1 cellular context compared by ENCODE assay signal in the genomic region with DNA sequence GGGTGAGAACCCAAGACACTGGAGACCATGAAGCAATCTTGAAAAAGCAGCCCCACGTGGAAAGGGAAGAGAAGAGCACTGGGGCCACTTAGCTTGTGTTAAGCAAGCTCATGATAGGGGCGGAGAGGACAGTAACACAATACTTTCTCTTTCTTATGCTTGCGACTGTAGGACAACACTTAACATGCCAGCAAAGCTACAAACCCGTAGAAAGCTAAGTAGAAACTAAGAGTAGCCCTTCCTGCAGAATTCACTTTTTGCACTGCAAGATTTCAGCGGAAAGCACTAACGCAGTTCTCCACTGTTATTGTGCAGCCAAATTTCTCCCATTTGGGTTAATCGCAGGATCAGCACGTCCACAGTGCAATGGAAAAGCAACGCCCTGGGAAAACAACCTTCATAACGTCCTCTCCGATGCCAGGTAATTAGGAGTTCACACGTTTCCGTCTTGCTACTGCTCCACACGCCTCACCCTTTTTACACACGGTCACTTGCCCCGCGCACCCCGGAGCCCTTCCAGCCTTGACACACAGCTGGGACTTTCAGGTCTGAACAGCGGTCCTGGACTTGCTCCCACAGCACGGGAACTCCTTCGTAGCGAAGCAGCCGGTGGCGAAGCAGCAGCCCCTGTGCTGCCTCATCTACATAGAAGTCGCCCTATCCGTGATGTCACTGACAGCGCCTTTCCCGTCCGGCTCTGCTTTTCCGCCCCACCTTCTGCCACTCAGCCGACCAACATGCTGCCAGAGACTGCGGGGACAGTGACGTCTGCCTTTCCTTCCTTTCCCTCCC.
TF ChIP-seq lines count a peak whose summit lies in the region.

No MANE protein-coding gene starts in this region.

TF ChIP-seq in HEK293, 187 proteins besides CTCF, POLR2A, EP300 and RAD21 (continued from another document):
- TF ChIP-seq, protein P1, sequence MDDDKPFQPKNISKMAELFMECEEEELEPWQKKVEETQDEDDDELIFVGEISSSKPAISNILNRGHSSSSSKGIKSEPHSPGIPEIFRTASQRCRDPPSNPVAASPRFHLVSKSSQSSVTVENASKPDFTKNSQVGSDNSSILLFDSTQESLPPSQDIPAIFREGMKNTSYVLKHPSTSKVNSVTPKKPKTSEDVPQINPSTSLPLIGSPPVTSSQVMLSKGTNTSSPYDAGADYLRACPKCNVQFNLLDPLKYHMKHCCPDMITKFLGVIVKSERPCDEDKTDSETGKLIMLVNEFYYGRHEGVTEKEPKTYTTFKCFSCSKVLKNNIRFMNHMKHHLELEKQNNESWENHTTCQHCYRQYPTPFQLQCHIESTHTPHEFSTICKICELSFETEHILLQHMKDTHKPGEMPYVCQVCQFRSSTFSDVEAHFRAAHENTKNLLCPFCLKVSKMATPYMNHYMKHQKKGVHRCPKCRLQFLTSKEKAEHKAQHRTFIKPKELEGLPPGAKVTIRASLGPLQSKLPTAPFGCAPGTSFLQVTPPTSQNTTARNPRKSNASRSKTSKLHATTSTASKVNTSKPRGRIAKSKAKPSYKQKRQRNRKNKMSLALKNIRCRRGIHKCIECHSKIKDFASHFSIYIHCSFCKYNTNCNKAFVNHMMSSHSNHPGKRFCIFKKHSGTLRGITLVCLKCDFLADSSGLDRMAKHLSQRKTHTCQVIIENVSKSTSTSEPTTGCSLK (tag by site-specific recombination; IDR thresholded peaks at IDR 0.05) = no peak
- TF ChIP-seq ZNF169 (tag by site-specific recombination; IDR thresholded peaks at IDR 0.05) = no peak
- TF ChIP-seq ZNF560 (tag by site-specific recombination; IDR thresholded peaks at IDR 0.05; ENCODE audit: borderline replicate concordance) = no peak
- no peak for TF ChIP-seq ZNF791 (tag by site-specific recombination; IDR thresholded peaks at IDR 0.05)
- peak; percentile 83 for TF ChIP-seq ZNF558 (tag by site-specific recombination; IDR thresholded peaks at IDR 0.05)
- TF ChIP-seq ZNF23 (tag by site-specific recombination; IDR thresholded peaks at IDR 0.05; ENCODE audit: borderline replicate concordance) = no peak
- TF ChIP-seq, protein P2, sequence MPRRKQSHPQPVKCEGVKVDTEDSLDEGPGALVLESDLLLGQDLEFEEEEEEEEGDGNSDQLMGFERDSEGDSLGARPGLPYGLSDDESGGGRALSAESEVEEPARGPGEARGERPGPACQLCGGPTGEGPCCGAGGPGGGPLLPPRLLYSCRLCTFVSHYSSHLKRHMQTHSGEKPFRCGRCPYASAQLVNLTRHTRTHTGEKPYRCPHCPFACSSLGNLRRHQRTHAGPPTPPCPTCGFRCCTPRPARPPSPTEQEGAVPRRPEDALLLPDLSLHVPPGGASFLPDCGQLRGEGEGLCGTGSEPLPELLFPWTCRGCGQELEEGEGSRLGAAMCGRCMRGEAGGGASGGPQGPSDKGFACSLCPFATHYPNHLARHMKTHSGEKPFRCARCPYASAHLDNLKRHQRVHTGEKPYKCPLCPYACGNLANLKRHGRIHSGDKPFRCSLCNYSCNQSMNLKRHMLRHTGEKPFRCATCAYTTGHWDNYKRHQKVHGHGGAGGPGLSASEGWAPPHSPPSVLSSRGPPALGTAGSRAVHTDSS (tag by site-specific recombination; IDR thresholded peaks at IDR 0.05) = peak; percentile 55; the same call in 1 of the 2 replicates
- TF ChIP-seq, protein P3, sequence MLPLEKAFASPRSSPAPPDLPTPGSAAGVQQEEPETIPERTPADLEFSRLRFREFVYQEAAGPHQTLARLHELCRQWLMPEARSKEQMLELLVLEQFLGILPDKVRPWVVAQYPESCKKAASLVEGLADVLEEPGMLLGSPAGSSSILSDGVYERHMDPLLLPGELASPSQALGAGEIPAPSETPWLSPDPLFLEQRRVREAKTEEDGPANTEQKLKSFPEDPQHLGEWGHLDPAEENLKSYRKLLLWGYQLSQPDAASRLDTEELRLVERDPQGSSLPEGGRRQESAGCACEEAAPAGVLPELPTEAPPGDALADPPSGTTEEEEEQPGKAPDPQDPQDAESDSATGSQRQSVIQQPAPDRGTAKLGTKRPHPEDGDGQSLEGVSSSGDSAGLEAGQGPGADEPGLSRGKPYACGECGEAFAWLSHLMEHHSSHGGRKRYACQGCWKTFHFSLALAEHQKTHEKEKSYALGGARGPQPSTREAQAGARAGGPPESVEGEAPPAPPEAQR (tag by site-specific recombination; IDR thresholded peaks at IDR 0.05) = 0 out of 2 replicates have a peak, but pooled peaks have one; percentile 58
- no peak for TF ChIP-seq ZNF133 (tag by site-specific recombination; IDR thresholded peaks at IDR 0.05)
- TF ChIP-seq ZIC2 (tag by site-specific recombination; IDR thresholded peaks at IDR 0.05) = no peak; the same call in 1 of the 2 replicates
- TF ChIP-seq GLIS1 (tag by site-specific recombination; IDR thresholded peaks at IDR 0.05) = no peak
- peak; percentile 81; the same call in 1 of the 2 replicates for TF ChIP-seq ZNF843 (tag by site-specific recombination; IDR thresholded peaks at IDR 0.05)
- TF ChIP-seq ZNF792 (tag by site-specific recombination; IDR thresholded peaks at IDR 0.05) = peak; percentile 66; the same call in 1 of the 2 replicates
- peak; percentile 96 for TF ChIP-seq ZNF76 (tag by site-specific recombination; IDR thresholded peaks at IDR 0.05; ENCODE audit: borderline replicate concordance, low read depth)
- TF ChIP-seq ZNF184 (tag by site-specific recombination; IDR thresholded peaks at IDR 0.05) = no peak
- TF ChIP-seq, protein P4, sequence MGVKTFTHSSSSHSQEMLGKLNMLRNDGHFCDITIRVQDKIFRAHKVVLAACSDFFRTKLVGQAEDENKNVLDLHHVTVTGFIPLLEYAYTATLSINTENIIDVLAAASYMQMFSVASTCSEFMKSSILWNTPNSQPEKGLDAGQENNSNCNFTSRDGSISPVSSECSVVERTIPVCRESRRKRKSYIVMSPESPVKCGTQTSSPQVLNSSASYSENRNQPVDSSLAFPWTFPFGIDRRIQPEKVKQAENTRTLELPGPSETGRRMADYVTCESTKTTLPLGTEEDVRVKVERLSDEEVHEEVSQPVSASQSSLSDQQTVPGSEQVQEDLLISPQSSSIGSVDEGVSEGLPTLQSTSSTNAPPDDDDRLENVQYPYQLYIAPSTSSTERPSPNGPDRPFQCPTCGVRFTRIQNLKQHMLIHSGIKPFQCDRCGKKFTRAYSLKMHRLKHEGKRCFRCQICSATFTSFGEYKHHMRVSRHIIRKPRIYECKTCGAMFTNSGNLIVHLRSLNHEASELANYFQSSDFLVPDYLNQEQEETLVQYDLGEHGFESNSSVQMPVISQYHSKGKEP (tag by site-specific recombination; IDR thresholded peaks at IDR 0.05) = peak; percentile 89
- TF ChIP-seq ZNF837 (tag by site-specific recombination; IDR thresholded peaks at IDR 0.05) = 0 out of 2 replicates have a peak, but pooled peaks have one; percentile 17
- no peak for TF ChIP-seq ZNF521 (tag by site-specific recombination; IDR thresholded peaks at IDR 0.05)
- TF ChIP-seq YY2 (tag by site-specific recombination; IDR thresholded peaks at IDR 0.05) = no peak
- TF ChIP-seq ZNF544 (tag by site-specific recombination; IDR thresholded peaks at IDR 0.05) = no peak
- 0 out of 2 replicates have a peak, but pooled peaks have one; percentile 33 for TF ChIP-seq ZBTB1 (tag by site-specific recombination; IDR thresholded peaks at IDR 0.05)
- TF ChIP-seq ZNF549 (tag by site-specific recombination; IDR thresholded peaks at IDR 0.05) = no peak
- TF ChIP-seq ZNF10 (tag by site-specific recombination; IDR thresholded peaks at IDR 0.05) = no peak; the same call in 1 of the 2 replicates
- no peak for TF ChIP-seq ZNF529 (tag by site-specific recombination; IDR thresholded peaks at IDR 0.05; ENCODE audit: insufficient replicate concordance)
- no peak for TF ChIP-seq ZNF19 (tag by site-specific recombination; IDR thresholded peaks at IDR 0.05; ENCODE audit: low read depth)
- TF ChIP-seq, protein P5, sequence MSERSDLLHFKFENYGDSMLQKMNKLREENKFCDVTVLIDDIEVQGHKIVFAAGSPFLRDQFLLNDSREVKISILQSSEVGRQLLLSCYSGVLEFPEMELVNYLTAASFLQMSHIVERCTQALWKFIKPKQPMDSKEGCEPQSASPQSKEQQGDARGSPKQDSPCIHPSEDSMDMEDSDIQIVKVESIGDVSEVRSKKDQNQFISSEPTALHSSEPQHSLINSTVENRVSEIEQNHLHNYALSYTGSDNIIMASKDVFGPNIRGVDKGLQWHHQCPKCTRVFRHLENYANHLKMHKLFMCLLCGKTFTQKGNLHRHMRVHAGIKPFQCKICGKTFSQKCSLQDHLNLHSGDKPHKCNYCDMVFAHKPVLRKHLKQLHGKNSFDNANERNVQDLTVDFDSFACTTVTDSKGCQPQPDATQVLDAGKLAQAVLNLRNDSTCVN (tag by site-specific recombination; optimal IDR thresholded peaks at IDR 0.05) = peak; percentile 53
- no peak for TF ChIP-seq ZFP41 (tag by site-specific recombination; IDR thresholded peaks at IDR 0.05; ENCODE audit: borderline replicate concordance)
- TF ChIP-seq GFI1B (tag by site-specific recombination; IDR thresholded peaks at IDR 0.05) = no peak
- TF ChIP-seq MZF1 (tag by site-specific recombination; IDR thresholded peaks at IDR 0.05; ENCODE audit: borderline replicate concordance) = peak; percentile 70; the same call in 1 of the 2 replicates
- peak; percentile 99 for TF ChIP-seq ZNF629 (tag by site-specific recombination; IDR thresholded peaks at IDR 0.05)
- TF ChIP-seq ZNF664 (tag by site-specific recombination; IDR thresholded peaks at IDR 0.05) = no peak
- TF ChIP-seq SCRT2 (tag by site-specific recombination; IDR thresholded peaks at IDR 0.05) = peak; percentile 77; the same call in 1 of the 2 replicates
- no peak for TF ChIP-seq HOXA7 (CRISPR knock-in tag; IDR thresholded peaks at IDR 0.05; ENCODE audit: borderline replicate concordance)
